Comparison of ENCODE assay signal across 9 cellular contexts in genomic region chr9:94869415-94869838, GRCh38.
DNase-seq lines count a peak whose midpoint lies in the region; ATAC-seq and TF ChIP-seq lines count a peak whose summit lies in the region.
"Had no signal": no experiment of that assay in that cellular context is flagged by ENCODE, and none has a peak within 500 bp of the region (broad histone marks: within the 10 kb centered on the region; RNA-seq: fewer than 3 reads in every experiment).

No MANE protein-coding gene starts in this region.

- H3K27ac Mint-ChIP-seq in stimulated activated naive CD8-positive, alpha-beta T cell treated with anti-CD3 and anti-CD28 coated beads, Interleukin-15, amount 100 ng/mL, for 72 hours, result no peak overlapping the region
- no peak overlapping the region for H3K27ac Mint-ChIP-seq in nephron progenitor cell

- no peak overlapping the region for H3K4me3 ChIP-seq in fibroblast of pulmonary artery (replicated peaks; ENCODE audit: low read depth, low read length)

- DNase-seq in NCI-H748 (lab: John Stamatoyannopoulos, UW; ENCODE audit: unreplicated experiment) (peak; percentile 20), NCI-H748 treated with DMSO at 0.1 percent for 48 hours (lab: John Stamatoyannopoulos, UW) (no peak), SK-N-DZ (ENCODE audit: low spot score) (peak; percentile 87), fibroblast of pulmonary artery (ENCODE audit: low read depth) (peak; percentile 76), pons (ENCODE audit: low spot score) (no peak), midbrain (lab: John Stamatoyannopoulos, UW) (no peak), nephron progenitor cell (no peak)
- peak in 1 of 2 donors; percentile 15 for DNase-seq in stimulated activated naive CD8-positive, alpha-beta T cell treated with anti-CD3 and anti-CD28 coated beads, Interleukin-15, amount 100 ng/mL, for 72 hours
- DNase-seq: NCI-H524 treated with DMSO at 0.1 percent for 48 hours had no signal

- H3K36me3 Mint-ChIP-seq in nephron progenitor cell (ENCODE audit: low read depth), result no peaks in the 10 kb centered on the region

- H3K4me1 Mint-ChIP-seq in stimulated activated naive CD8-positive, alpha-beta T cell treated with anti-CD3 and anti-CD28 coated beads, Interleukin-15, amount 100 ng/mL, for 72 hours, result peaks cover 31% of the 10 kb centered on the region
- H3K4me1 Mint-ChIP-seq in nephron progenitor cell, result peaks cover 91% of the 10 kb centered on the region

- no peak overlapping the region for H3K4me3 Mint-ChIP-seq in stimulated activated naive CD8-positive, alpha-beta T cell treated with anti-CD3 and anti-CD28 coated beads, Interleukin-15, amount 100 ng/mL, for 72 hours
- H3K4me3 Mint-ChIP-seq in nephron progenitor cell, result no peak overlapping the region

- peak; percentile 33 for ATAC-seq in stimulated activated naive CD8-positive, alpha-beta T cell treated with anti-CD3 and anti-CD28 coated beads, Interleukin-15, amount 100 ng/mL, for 72 hours

- TF ChIP-seq CTCF in fibroblast of pulmonary artery (IDR thresholded peaks at IDR 0.05; ENCODE audit: low read length, missing control alignments) (no peak), nephron progenitor cell (IDR thresholded peaks at IDR 0.05) (no peak)

- no peaks in the 10 kb centered on the region for H3K27me3 Mint-ChIP-seq in stimulated activated naive CD8-positive, alpha-beta T cell treated with anti-CD3 and anti-CD28 coated beads, Interleukin-15, amount 100 ng/mL, for 72 hours
- H3K27me3 Mint-ChIP-seq in nephron progenitor cell (ENCODE audit: low read depth, poor library complexity), result peaks cover 4% of the 10 kb centered on the region

- peaks cover 0 to 8% of the 10 kb centered on the region in 2 donors for H3K9me3 Mint-ChIP-seq in stimulated activated naive CD8-positive, alpha-beta T cell treated with anti-CD3 and anti-CD28 coated beads, Interleukin-15, amount 100 ng/mL, for 72 hours
- no peaks in the 10 kb centered on the region for H3K9me3 Mint-ChIP-seq in nephron progenitor cell

Comparison
In these comparisons a context has a peak if more than half of its experiments do, and no peak if none do; other contexts are left out.
1. DNase-seq: peak in NCI-H748 (single experiment), SK-N-DZ (single experiment) and fibroblast of pulmonary artery (single experiment); none in NCI-H748 treated with DMSO at 0.1 percent for 48 hours (single experiment), pons (single experiment), midbrain (single experiment) and nephron progenitor cell (single experiment).